In genomic region chr1:185317034-185317885, GRCh38 we compare ENCODE assay signal across 1 cellular context.
A peak's percentile ranks its signal among the peaks of the same experiment; 100 is the strongest.
TF ChIP-seq lines count a peak whose summit lies in the region.

Gene IVNS1ABP, minus strand, starts transcription at chr1:185317243. Its CDS starts 7,750 bp downstream, at chr1:185309493.

TF ChIP-seq in K562, 482 proteins besides CTCF, POLR2A, EP300 and RAD21 (continued from another document and continues in another):
- peak; percentile 82; the same call in 1 of the 2 replicates for TF ChIP-seq PREB (CRISPR knock-in tag; IDR thresholded peaks at IDR 0.05)
- peak; percentile 91 for TF ChIP-seq SAP30 (IDR thresholded peaks at IDR 0.05; ENCODE audit: borderline replicate concordance, insufficient read depth, low read depth, low read length, poor library complexity, severe bottlenecking)
- peak; percentile 69 for TF ChIP-seq SP1 (CRISPR knock-in tag; IDR thresholded peaks at IDR 0.05)
- peak; percentile 71; the same call in 1 of the 2 replicates for TF ChIP-seq ZBTB1 (CRISPR knock-in tag; IDR thresholded peaks at IDR 0.05; ENCODE audit: borderline replicate concordance, low read depth)
- TF ChIP-seq TRIM24 (IDR thresholded peaks at IDR 0.05): peak in 1 of 2 experiments; percentile 60; a peak in 2 of 4 replicates
- 0 out of 2 replicates have a peak, but pooled peaks have one; percentile 24 for TF ChIP-seq NCOA6 (IDR thresholded peaks at IDR 0.05)
- no peak for TF ChIP-seq ILF3 (IDR thresholded peaks at IDR 0.05; ENCODE audit: borderline replicate concordance)
- TF ChIP-seq CBFA2T3 (IDR thresholded peaks at IDR 0.05): no peak
- no peak for TF ChIP-seq MAFK (IDR thresholded peaks at IDR 0.05; ENCODE audit: low read length)
- TF ChIP-seq ZSCAN32 (CRISPR knock-in tag; IDR thresholded peaks at IDR 0.05): 0 out of 2 replicates have a peak, but pooled peaks have one; percentile 5
- TF ChIP-seq ZNF764 (CRISPR knock-in tag; IDR thresholded peaks at IDR 0.05; ENCODE audit: low read depth): 0 out of 2 replicates have a peak, but pooled peaks have one; percentile 58
- peak; percentile 90 for TF ChIP-seq SOX6 (IDR thresholded peaks at IDR 0.05)
- TF ChIP-seq RBFOX2 (IDR thresholded peaks at IDR 0.05; ENCODE audit: low read depth, low read length): peak; percentile 82
- no peak for TF ChIP-seq HMG20A (CRISPR knock-in tag; conservative IDR thresholded peaks at IDR 0.05)
- TF ChIP-seq ATF6 (CRISPR knock-in tag; IDR thresholded peaks at IDR 0.05): peak; percentile 85; the same call in 1 of the 2 replicates
- TF ChIP-seq FOXJ2 (tag; IDR thresholded peaks at IDR 0.05): peak; percentile 77
- TF ChIP-seq ARID3A (IDR thresholded peaks at IDR 0.05; ENCODE audit: borderline replicate concordance, low read depth, low read length): no peak
- TF ChIP-seq SMC3 (conservative IDR thresholded peaks at IDR 0.05; ENCODE audit: insufficient read depth, low read depth, low read length): 0 out of 2 replicates have a peak, but pooled peaks have one; percentile 2
- TF ChIP-seq ZNF224 (CRISPR knock-in tag; IDR thresholded peaks at IDR 0.05): no peak
- TF ChIP-seq ZBTB33 (CRISPR knock-in tag; IDR thresholded peaks at IDR 0.05): no peak
- no peak for TF ChIP-seq SMAD1 (IDR thresholded peaks at IDR 0.05; ENCODE audit: low read depth, low read length, partially characterized antibody)
- TF ChIP-seq ELF1 (tag; IDR thresholded peaks at IDR 0.05): peak; percentile 75
- TF ChIP-seq FOXP4 (CRISPR knock-in tag; IDR thresholded peaks at IDR 0.05; ENCODE audit: borderline replicate concordance): no peak
- peak in 1 of 2 experiments; percentile 77 for TF ChIP-seq AFF1 (IDR thresholded peaks at IDR 0.05; ENCODE audit: low read depth in 1 of 2, partially characterized antibody in 2 of 2)
- TF ChIP-seq ZNF232 (CRISPR knock-in tag; IDR thresholded peaks at IDR 0.05): no peak
- TF ChIP-seq ETV5 (CRISPR knock-in tag; IDR thresholded peaks at IDR 0.05; ENCODE audit: low read depth): 0 out of 2 replicates have a peak, but pooled peaks have one; percentile 59
- no peak for TF ChIP-seq POU5F1 (IDR thresholded peaks at IDR 0.05; ENCODE audit: borderline replicate concordance, low read depth, low read length, partially characterized antibody)
- no peak for TF ChIP-seq GTF2B (IDR thresholded peaks at IDR 0.05; ENCODE audit: extremely low read depth, insufficient read length)
- no peak for TF ChIP-seq ZNF76 (CRISPR knock-in tag; IDR thresholded peaks at IDR 0.05; ENCODE audit: borderline replicate concordance)
- 0 out of 2 replicates have a peak, but pooled peaks have one; percentile 48 for TF ChIP-seq THAP7 (CRISPR knock-in tag; IDR thresholded peaks at IDR 0.05)
- TF ChIP-seq ZNF444 (CRISPR knock-in tag; IDR thresholded peaks at IDR 0.05): no peak
- TF ChIP-seq HDAC3 (IDR thresholded peaks at IDR 0.05; ENCODE audit: borderline replicate concordance, partially characterized antibody): no peak
- no peak for TF ChIP-seq RFX1 (IDR thresholded peaks at IDR 0.05)
- no peak for TF ChIP-seq RBM25 (IDR thresholded peaks at IDR 0.05; ENCODE audit: low read depth, low read length, severe bottlenecking)
- TF ChIP-seq ELF2 (CRISPR knock-in tag; IDR thresholded peaks at IDR 0.05): peak; percentile 70
- TF ChIP-seq CGGBP1 (CRISPR knock-in tag; IDR thresholded peaks at IDR 0.05): no peak
- no peak for TF ChIP-seq NFYB (IDR thresholded peaks at IDR 0.05; ENCODE audit: extremely low read depth, insufficient read length)
- TF ChIP-seq MIER1 (IDR thresholded peaks at IDR 0.05; ENCODE audit: low read depth): peak; percentile 61
- TF ChIP-seq EGR1 (conservative IDR thresholded peaks at IDR 0.05): peak; percentile 50
- peak; percentile 63; the same call in 1 of the 2 replicates for TF ChIP-seq USF2 (CRISPR knock-in tag; IDR thresholded peaks at IDR 0.05)
- no peak for TF ChIP-seq ZNF77 (CRISPR knock-in tag; IDR thresholded peaks at IDR 0.05)
- no peak for TF ChIP-seq PPARD (CRISPR knock-in tag; IDR thresholded peaks at IDR 0.05)
- peak; percentile 96 for TF ChIP-seq GATA2 (CRISPR knock-in tag; IDR thresholded peaks at IDR 0.05)
- no peak for TF ChIP-seq ZNF830 (CRISPR knock-in tag; IDR thresholded peaks at IDR 0.05)
- no peak for TF ChIP-seq E2F5 (CRISPR knock-in tag; IDR thresholded peaks at IDR 0.05)
